23 cellular contexts compared by ENCODE assay signal in genomic region chr1:92701147-92701546, GRCh38.
DNase-seq lines count a peak whose midpoint lies in the region; TF ChIP-seq lines count a peak whose summit lies in the region.
"Had no signal": no experiment of that assay in that cellular context is flagged by ENCODE, and none has a peak within 500 bp of the region (broad histone marks: within the 10 kb centered on the region; RNA-seq: fewer than 3 reads in every experiment).

No MANE protein-coding gene starts in this region.

- DNase-seq in HuH-7.5 (ENCODE audit: low spot score) (peak; percentile 41), amniotic epithelial cell (ENCODE audit: low read depth) (peak; percentile 96), fibroblast of the aortic adventitia (ENCODE audit: low read depth) (peak; percentile 89), NCI-H1694 treated with DMSO at 0.1 percent for 48 hours (lab: John Stamatoyannopoulos, UW) (no peak), NCI-H748 treated with DMSO at 0.1 percent for 48 hours (lab: John Stamatoyannopoulos, UW) (no peak)
- no peak for DNase-seq in activated effector memory CD4-positive, alpha-beta T cell treated with anti-CD3 and anti-CD28 coated beads, Interleukin-2, amount 50 U/mL, for 16 hours
- no peak for DNase-seq in activated naive CD8-positive, alpha-beta T cell treated with anti-CD3 and anti-CD28 coated beads for 36 hours
- DNase-seq: activated CD8-positive, alpha-beta T cell treated with anti-CD3 and anti-CD28 coated beads for 36 hours; activated naive CD4-positive, alpha-beta T cell treated with Interleukin-2 at 50 U/mL for 16 hours; activated T-cell treated with anti-CD3 and anti-CD28 coated beads, Interleukin-2, amount 50 U/mL, for 1 hour; anterior cingulate cortex; effector CD8-positive, alpha-beta T cell; esophagus squamous epithelium; immature natural killer cell; MV-4-11; NCI-H1930; NCI-H446; stimulated activated CD4-positive, alpha-beta T cell treated with anti-CD3 and anti-CD28 coated beads, Interleukin-4, amount 100 ng/mL, for 4 hours; stomach had no signal

- H3K9me3 Mint-ChIP-seq in activated naive CD8-positive, alpha-beta T cell treated with anti-CD3 and anti-CD28 coated beads for 36 hours = no peaks in the 10 kb centered on the region
- H3K9me3 Mint-ChIP-seq: activated CD8-positive, alpha-beta T cell treated with anti-CD3 and anti-CD28 coated beads for 36 hours; immature natural killer cell; neural progenitor cell; type B pancreatic cell had no signal

- TF ChIP-seq CTCF in fibroblast of the aortic adventitia (IDR thresholded peaks at IDR 0.05; ENCODE audit: insufficient read depth, low read length) = no peak

- no peak overlapping the region for H3K4me3 Mint-ChIP-seq in activated naive CD8-positive, alpha-beta T cell treated with anti-CD3 and anti-CD28 coated beads for 36 hours
- H3K4me3 Mint-ChIP-seq: activated CD8-positive, alpha-beta T cell treated with anti-CD3 and anti-CD28 coated beads for 36 hours; immature natural killer cell; neural progenitor cell; type B pancreatic cell had no signal

- H3K4me3 ChIP-seq in fibroblast of the aortic adventitia (ENCODE audit: low read depth, low read length) = no peak overlapping the region
- H3K4me3 ChIP-seq: BLaER1 treated with 17β-estradiol and CSF1 and Interleukin-3, amounts not matched to agents 10 nM and 100 nM; esophagus squamous epithelium; neural progenitor cell; prostate gland; stomach had no signal

- peaks cover 2% of the 10 kb centered on the region for H3K4me1 Mint-ChIP-seq in activated naive CD8-positive, alpha-beta T cell treated with anti-CD3 and anti-CD28 coated beads for 36 hours
- H3K4me1 Mint-ChIP-seq: immature natural killer cell had no signal

- peaks cover 4% of the 10 kb centered on the region for H3K27me3 Mint-ChIP-seq in activated naive CD8-positive, alpha-beta T cell treated with anti-CD3 and anti-CD28 coated beads for 36 hours
- H3K27me3 Mint-ChIP-seq: type B pancreatic cell had no signal

- H3K36me3 Mint-ChIP-seq in activated naive CD8-positive, alpha-beta T cell treated with anti-CD3 and anti-CD28 coated beads for 36 hours = no peaks in the 10 kb centered on the region
- H3K36me3 Mint-ChIP-seq: immature natural killer cell had no signal

- H3K27ac Mint-ChIP-seq in activated naive CD8-positive, alpha-beta T cell treated with anti-CD3 and anti-CD28 coated beads for 36 hours = no peak overlapping the region
- H3K27ac Mint-ChIP-seq: activated CD8-positive, alpha-beta T cell treated with anti-CD3 and anti-CD28 coated beads for 36 hours; immature natural killer cell; neural progenitor cell; type B pancreatic cell had no signal

Comparison
In these comparisons a context has a peak if more than half of its experiments do, and no peak if none do; other contexts are left out.
1. DNase-seq: peak in HuH-7.5 (single experiment), amniotic epithelial cell (single experiment) and fibroblast of the aortic adventitia (single experiment); none in NCI-H1694 treated with DMSO at 0.1 percent for 48 hours (single experiment), activated effector memory CD4-positive, alpha-beta T cell treated with anti-CD3 and anti-CD28 coated beads, Interleukin-2, amount 50 U/mL, for 16 hours (single experiment), activated naive CD8-positive, alpha-beta T cell treated with anti-CD3 and anti-CD28 coated beads for 36 hours (single experiment) and NCI-H748 treated with DMSO at 0.1 percent for 48 hours (single experiment).